In genomic region chr9:38706493-38706892, GRCh38 we compare ENCODE assay signal across 1 cellular context.
TF ChIP-seq lines count a peak whose summit lies in the region.

No MANE protein-coding gene starts in this region.

TF ChIP-seq in IMR-90, 13 proteins besides CTCF, POLR2A, EP300 and RAD21 (continued from another document):
- no peak for TF ChIP-seq MXI1 (IDR thresholded peaks at IDR 0.05; ENCODE audit: borderline replicate concordance, low read depth, low read length)
- TF ChIP-seq, protein P1, sequence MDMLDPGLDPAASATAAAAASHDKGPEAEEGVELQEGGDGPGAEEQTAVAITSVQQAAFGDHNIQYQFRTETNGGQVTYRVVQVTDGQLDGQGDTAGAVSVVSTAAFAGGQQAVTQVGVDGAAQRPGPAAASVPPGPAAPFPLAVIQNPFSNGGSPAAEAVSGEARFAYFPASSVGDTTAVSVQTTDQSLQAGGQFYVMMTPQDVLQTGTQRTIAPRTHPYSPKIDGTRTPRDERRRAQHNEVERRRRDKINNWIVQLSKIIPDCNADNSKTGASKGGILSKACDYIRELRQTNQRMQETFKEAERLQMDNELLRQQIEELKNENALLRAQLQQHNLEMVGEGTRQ (IDR thresholded peaks at IDR 0.05; ENCODE audit: low read depth, low read length), result no peak
- no peak for TF ChIP-seq BHLHE40 (IDR thresholded peaks at IDR 0.05; ENCODE audit: low read depth, low read length)
- no peak for TF ChIP-seq MAFK (IDR thresholded peaks at IDR 0.05; ENCODE audit: low read depth, low read length)
- TF ChIP-seq MAZ (IDR thresholded peaks at IDR 0.05; ENCODE audit: borderline replicate concordance, low read depth, low read length), result no peak
- no peak for TF ChIP-seq ELK1 (IDR thresholded peaks at IDR 0.05; ENCODE audit: borderline replicate concordance, low read depth, low read length)
- TF ChIP-seq RCOR1 (IDR thresholded peaks at IDR 0.05; ENCODE audit: insufficient replicate concordance, low read length), result no peak
